9 cellular contexts compared by ENCODE assay signal in the genomic region with DNA sequence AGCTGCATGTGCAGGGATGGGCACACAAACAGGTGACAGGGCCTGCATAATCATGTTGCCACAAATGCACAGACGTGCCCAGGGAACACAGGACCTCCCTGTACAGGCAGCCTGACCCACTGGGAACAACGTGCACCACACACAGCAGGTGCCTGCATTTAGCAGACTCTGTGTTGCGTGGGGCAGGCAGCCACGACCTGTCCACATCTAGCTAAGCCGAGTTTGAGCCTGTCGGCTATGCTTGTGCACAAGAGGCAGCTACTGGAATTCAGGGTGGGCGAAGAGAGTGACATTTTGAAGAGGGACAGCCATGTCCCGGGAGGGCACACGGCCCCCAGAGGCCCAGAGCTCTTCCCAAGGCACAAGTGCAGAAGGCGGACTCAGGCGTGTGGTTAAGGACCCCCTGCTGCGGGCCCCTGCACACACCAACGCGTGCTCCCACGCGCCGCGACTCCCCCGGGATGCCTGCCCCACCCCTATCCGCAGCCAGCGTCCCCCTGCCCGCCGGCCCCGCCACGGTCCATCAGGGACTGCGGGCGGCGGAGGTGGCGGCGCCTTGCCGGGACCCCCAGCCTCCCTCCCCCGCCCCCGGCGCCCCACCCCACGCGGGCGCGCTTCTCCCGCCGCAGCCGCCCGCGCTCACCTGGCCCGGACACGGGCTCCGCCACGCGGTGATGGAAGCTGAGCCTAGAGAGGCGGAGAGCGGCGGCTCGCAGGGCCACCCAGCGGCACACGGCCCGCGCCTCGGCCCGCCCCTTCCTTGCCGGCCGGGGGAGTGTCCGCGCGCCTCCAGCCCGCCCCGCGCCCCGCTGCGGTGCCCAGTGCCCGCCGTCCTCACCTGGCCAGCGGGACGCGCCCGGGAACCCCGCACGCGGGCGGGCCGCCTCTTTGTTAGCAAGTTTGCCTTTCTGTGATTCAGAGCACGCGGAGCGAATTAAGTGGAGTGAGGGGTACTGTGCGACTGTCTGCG.
A peak's percentile ranks its signal among the peaks of the same experiment; 100 is the strongest.
DNase-seq lines count a peak whose midpoint lies in the region; FAIRE-seq and TF ChIP-seq lines count a peak whose summit lies in the region.
"Had no signal": no experiment of that assay in that cellular context is flagged by ENCODE, and none has a peak within 500 bp of the region (broad histone marks: within the 10 kb centered on the region; RNA-seq: fewer than 3 reads in every experiment).

No MANE protein-coding gene starts in this region.

- H3K9me3 ChIP-seq in keratinocyte (ENCODE audit: control insufficient read depth, low read depth, low read length), result no peaks in the 10 kb centered on the region
- no peaks in the 10 kb centered on the region for H3K9me3 ChIP-seq in tibial artery

- no peaks in the 10 kb centered on the region for H3K4me1 ChIP-seq in keratinocyte (ENCODE audit: control insufficient read depth, extremely low read depth, insufficient read depth, low read length)
- H3K4me1 ChIP-seq in tibial artery, result peaks cover 0 to 14% (median 10%) of the 10 kb centered on the region in 4 donors

- no peak for FAIRE-seq in keratinocyte (lab: Jason Lieb, UNC)
- no peak for FAIRE-seq in GM12891 (lab: Jason Lieb, UNC)

- no peaks in the 10 kb centered on the region for H3K9me1 ChIP-seq in keratinocyte (ENCODE audit: control insufficient read depth, extremely low read depth, insufficient read depth, low read length)

- peak overlapping the region; percentile 16 for H3K9ac ChIP-seq in keratinocyte (ENCODE audit: control insufficient read depth, extremely low read depth, insufficient read depth, low read length)

- H3K4me1 Mint-ChIP-seq in brain, result peaks cover 14% of the 10 kb centered on the region

- peaks cover 21% of the 10 kb centered on the region for H3K27me3 ChIP-seq in keratinocyte (ENCODE audit: control insufficient read depth, extremely low read depth, insufficient read depth, low read length)
- H3K27me3 ChIP-seq in tibial artery, result peaks cover 0 to 69% of the 10 kb centered on the region in 2 donors

- peak overlapping the region; percentile 79 to 86 (median 83) for H3K4me3 Mint-ChIP-seq in brain

- H3K27ac ChIP-seq in keratinocyte (ENCODE audit: control insufficient read depth, insufficient read depth, low read length), result no peak overlapping the region
- no peak overlapping the region for H3K27ac ChIP-seq in tibial artery

- peak; percentile 52 for DNase-seq in NCI-H510A treated with DMSO at 0.1 percent for 48 hours (lab: John Stamatoyannopoulos, UW)
- DNase-seq in NCI-H510A (lab: John Stamatoyannopoulos, UW), result no peak
- DNase-seq in keratinocyte (ENCODE audit: low read depth, low spot score), result no peak
- no peak for DNase-seq in tibial artery
- no peak for DNase-seq in NCI-H446 (lab: John Stamatoyannopoulos, UW)
- no peak for DNase-seq in GM12891 (ENCODE audit: insufficient read length, low spot score)
- DNase-seq in SIG-M5 treated with dmso at 0.1 percent for 504 hours (lab: John Stamatoyannopoulos, UW; ENCODE audit: unreplicated experiment), result no peak
- DNase-seq: NCI-H187 had no signal

- H3K36me3 Mint-ChIP-seq in brain, result no peaks in the 10 kb centered on the region

- H3K27me3 Mint-ChIP-seq in brain, result peaks cover 39% of the 10 kb centered on the region

- intact Hi-C loops in tibial artery (cut with DNase I; ENCODE audit: low total_unique reads), result no loop called here

- no peaks in the 10 kb centered on the region for H4K20me1 ChIP-seq in keratinocyte (ENCODE audit: control insufficient read depth, extremely low read depth, insufficient read depth, low read length)

- H3K79me2 ChIP-seq in keratinocyte (ENCODE audit: control insufficient read depth, insufficient read depth, low read length), result no peaks in the 10 kb centered on the region

- H2AFZ ChIP-seq in keratinocyte (ENCODE audit: control insufficient read depth, low read length), result peak overlapping the region; percentile 31

- H3K9me3 Mint-ChIP-seq in brain, result no peaks in the 10 kb centered on the region

- peak overlapping the region; percentile 69 for H3K4me2 ChIP-seq in keratinocyte (ENCODE audit: control insufficient read depth, extremely low read depth, insufficient read depth, low read depth, low read length)

- dilution Hi-C loops in keratinocyte (cut with MboI; ENCODE audit: extremely low pct_ligation_motif_present, low sequenced_read_pairs), result no loop called here

- H3K27ac Mint-ChIP-seq in brain, result peak overlapping the region in 1 of 5 experiments; percentile 47

- no peak for TF ChIP-seq POLR2A in GM12891 (IDR thresholded peaks at IDR 0.05; ENCODE audit: low read depth, low read length)

- H3K36me3 ChIP-seq in keratinocyte (ENCODE audit: control insufficient read depth in 2 of 2, extremely low read depth in 1 of 2, insufficient read depth in 2 of 2, low read length in 2 of 2), result no peaks in the 10 kb centered on the region
- no peaks in the 10 kb centered on the region for H3K36me3 ChIP-seq in tibial artery

- TF ChIP-seq CTCF in brain (conservative IDR thresholded peaks at IDR 0.05) (no peak), keratinocyte (optimal IDR thresholded peaks at IDR 0.05 in 1 of 3, IDR thresholded peaks at IDR 0.05 in 1 of 3, conservative IDR thresholded peaks at IDR 0.05 in 1 of 3; ENCODE audit: extremely low read depth in 1 of 3, insufficient read depth in 2 of 3, low read length in 3 of 3) (peak in 2 of 3 experiments; percentile 7 to 40), tibial artery (IDR thresholded peaks at IDR 0.05) (no peak)

- H3K4me3 ChIP-seq in keratinocyte (ENCODE audit: control insufficient read depth in 2 of 3, extremely low read depth in 1 of 3, insufficient read depth in 2 of 3, low read depth in 1 of 3, low read length in 3 of 3) (peak overlapping the region in 2 of 3 experiments; percentile 51 to 63), tibial artery (peak overlapping the region; percentile 8 to 44)

TF ChIP-seq in GM12891, 5 proteins besides CTCF, POLR2A, EP300 and RAD21:
- TF ChIP-seq POLR2AphosphoS5 (IDR thresholded peaks at IDR 0.05; ENCODE audit: low read depth, low read length), result no peak
- TF ChIP-seq SPI1 (IDR thresholded peaks at IDR 0.05; ENCODE audit: low read depth, low read length), result no peak
- TF ChIP-seq POU2F2 (IDR thresholded peaks at IDR 0.05; ENCODE audit: low read depth, low read length), result no peak

Comparison
In these comparisons a context has a peak if more than half of its experiments do, and no peak if none do; other contexts are left out.
1. CTCF ChIP-seq: peak in keratinocyte (2 of 3); none in brain (0 of 2) and tibial artery (0 of 2).